ENCODE assay signal across 1 cellular context in the genomic region with DNA sequence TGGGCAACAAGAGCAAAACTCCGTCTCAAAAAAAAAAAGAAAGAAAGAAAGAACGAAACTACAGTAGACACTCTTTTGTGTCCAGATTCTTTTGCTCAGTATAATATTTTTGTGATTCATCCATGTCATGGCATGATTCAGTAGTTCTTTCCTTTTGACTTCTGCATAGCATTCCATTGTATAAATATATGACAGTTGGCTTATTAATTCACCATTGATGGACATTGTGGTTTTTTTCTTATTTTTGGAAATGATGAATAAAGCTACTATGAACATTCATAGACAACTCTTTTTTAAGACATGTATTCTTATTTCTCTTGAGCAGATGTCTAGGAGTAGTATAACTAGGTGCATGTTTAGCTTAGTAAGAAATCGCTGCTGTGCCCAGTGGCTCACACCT.
TF ChIP-seq lines count a peak whose summit lies in the region.

No MANE protein-coding gene starts in this region.

TF ChIP-seq in A549, 52 proteins besides CTCF, POLR2A, EP300 and RAD21 (continued from another document):
- TF ChIP-seq HES2 (IDR thresholded peaks at IDR 0.05): no peak
- no peak for TF ChIP-seq JUNB (IDR thresholded peaks at IDR 0.05)
- no peak for TF ChIP-seq HOXB5 (CRISPR knock-in tag; IDR thresholded peaks at IDR 0.05)
- no peak for TF ChIP-seq PHF8 (IDR thresholded peaks at IDR 0.05; ENCODE audit: borderline replicate concordance, low read depth)
- TF ChIP-seq POLR2AphosphoS2 (conservative IDR thresholded peaks at IDR 0.05; ENCODE audit: low read length): no peak
- no peak for TF ChIP-seq ESRRA (IDR thresholded peaks at IDR 0.05; ENCODE audit: borderline replicate concordance, low read length)
- TF ChIP-seq MAFK (IDR thresholded peaks at IDR 0.05; ENCODE audit: partially characterized antibody): no peak
- TF ChIP-seq ZNF302 (CRISPR knock-in tag; IDR thresholded peaks at IDR 0.05): no peak
- TF ChIP-seq GATA3 (IDR thresholded peaks at IDR 0.05; ENCODE audit: borderline replicate concordance): no peak
